In the genomic region with DNA sequence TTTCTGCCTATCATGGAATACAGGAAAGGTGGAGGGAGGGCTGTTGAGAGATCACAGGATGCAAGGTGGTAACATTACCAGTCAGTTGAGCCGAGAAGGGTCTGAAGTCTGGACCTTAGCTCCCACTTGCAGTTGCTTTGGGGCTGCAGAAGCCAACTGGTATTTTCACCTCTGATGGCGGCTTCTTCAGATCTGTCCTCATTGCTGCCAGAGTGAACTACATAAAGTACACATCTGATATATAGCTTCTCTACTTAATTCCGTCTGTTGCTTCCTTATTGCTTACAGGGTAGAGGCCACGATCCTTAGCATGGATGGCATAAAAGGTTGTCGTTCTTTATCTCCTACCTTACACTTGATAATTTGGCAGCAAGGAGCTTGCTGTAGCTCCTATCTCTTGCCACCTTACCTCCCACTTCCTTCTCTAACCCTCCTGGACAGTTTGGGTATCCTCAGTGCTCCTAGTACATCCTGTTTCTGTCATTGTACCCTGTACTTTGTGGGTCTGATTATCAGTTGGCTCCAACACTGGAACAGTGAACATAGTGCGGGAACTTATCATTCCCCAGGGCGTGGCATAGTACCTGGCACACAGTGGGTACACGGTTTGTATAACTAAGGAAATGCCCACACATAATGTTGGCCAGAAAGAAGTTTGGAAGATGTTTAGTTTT, we compare ENCODE assay signal across 1 cellular context.
TF ChIP-seq lines count a peak whose summit lies in the region.

No MANE protein-coding gene starts in this region.

TF ChIP-seq in GM23338, 12 proteins besides CTCF, POLR2A, EP300 and RAD21 (continued from another document):
- TF ChIP-seq, protein P1, sequence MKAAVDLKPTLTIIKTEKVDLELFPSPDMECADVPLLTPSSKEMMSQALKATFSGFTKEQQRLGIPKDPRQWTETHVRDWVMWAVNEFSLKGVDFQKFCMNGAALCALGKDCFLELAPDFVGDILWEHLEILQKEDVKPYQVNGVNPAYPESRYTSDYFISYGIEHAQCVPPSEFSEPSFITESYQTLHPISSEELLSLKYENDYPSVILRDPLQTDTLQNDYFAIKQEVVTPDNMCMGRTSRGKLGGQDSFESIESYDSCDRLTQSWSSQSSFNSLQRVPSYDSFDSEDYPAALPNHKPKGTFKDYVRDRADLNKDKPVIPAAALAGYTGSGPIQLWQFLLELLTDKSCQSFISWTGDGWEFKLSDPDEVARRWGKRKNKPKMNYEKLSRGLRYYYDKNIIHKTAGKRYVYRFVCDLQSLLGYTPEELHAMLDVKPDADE (IDR thresholded peaks at IDR 0.05): no peak
- TF ChIP-seq EZH2phosphoT487 (IDR thresholded peaks at IDR 0.05; ENCODE audit: unreplicated experiment): no peak
- TF ChIP-seq STAT1 (IDR thresholded peaks at IDR 0.05; ENCODE audit: unreplicated experiment): no peak
- TF ChIP-seq, protein P2, sequence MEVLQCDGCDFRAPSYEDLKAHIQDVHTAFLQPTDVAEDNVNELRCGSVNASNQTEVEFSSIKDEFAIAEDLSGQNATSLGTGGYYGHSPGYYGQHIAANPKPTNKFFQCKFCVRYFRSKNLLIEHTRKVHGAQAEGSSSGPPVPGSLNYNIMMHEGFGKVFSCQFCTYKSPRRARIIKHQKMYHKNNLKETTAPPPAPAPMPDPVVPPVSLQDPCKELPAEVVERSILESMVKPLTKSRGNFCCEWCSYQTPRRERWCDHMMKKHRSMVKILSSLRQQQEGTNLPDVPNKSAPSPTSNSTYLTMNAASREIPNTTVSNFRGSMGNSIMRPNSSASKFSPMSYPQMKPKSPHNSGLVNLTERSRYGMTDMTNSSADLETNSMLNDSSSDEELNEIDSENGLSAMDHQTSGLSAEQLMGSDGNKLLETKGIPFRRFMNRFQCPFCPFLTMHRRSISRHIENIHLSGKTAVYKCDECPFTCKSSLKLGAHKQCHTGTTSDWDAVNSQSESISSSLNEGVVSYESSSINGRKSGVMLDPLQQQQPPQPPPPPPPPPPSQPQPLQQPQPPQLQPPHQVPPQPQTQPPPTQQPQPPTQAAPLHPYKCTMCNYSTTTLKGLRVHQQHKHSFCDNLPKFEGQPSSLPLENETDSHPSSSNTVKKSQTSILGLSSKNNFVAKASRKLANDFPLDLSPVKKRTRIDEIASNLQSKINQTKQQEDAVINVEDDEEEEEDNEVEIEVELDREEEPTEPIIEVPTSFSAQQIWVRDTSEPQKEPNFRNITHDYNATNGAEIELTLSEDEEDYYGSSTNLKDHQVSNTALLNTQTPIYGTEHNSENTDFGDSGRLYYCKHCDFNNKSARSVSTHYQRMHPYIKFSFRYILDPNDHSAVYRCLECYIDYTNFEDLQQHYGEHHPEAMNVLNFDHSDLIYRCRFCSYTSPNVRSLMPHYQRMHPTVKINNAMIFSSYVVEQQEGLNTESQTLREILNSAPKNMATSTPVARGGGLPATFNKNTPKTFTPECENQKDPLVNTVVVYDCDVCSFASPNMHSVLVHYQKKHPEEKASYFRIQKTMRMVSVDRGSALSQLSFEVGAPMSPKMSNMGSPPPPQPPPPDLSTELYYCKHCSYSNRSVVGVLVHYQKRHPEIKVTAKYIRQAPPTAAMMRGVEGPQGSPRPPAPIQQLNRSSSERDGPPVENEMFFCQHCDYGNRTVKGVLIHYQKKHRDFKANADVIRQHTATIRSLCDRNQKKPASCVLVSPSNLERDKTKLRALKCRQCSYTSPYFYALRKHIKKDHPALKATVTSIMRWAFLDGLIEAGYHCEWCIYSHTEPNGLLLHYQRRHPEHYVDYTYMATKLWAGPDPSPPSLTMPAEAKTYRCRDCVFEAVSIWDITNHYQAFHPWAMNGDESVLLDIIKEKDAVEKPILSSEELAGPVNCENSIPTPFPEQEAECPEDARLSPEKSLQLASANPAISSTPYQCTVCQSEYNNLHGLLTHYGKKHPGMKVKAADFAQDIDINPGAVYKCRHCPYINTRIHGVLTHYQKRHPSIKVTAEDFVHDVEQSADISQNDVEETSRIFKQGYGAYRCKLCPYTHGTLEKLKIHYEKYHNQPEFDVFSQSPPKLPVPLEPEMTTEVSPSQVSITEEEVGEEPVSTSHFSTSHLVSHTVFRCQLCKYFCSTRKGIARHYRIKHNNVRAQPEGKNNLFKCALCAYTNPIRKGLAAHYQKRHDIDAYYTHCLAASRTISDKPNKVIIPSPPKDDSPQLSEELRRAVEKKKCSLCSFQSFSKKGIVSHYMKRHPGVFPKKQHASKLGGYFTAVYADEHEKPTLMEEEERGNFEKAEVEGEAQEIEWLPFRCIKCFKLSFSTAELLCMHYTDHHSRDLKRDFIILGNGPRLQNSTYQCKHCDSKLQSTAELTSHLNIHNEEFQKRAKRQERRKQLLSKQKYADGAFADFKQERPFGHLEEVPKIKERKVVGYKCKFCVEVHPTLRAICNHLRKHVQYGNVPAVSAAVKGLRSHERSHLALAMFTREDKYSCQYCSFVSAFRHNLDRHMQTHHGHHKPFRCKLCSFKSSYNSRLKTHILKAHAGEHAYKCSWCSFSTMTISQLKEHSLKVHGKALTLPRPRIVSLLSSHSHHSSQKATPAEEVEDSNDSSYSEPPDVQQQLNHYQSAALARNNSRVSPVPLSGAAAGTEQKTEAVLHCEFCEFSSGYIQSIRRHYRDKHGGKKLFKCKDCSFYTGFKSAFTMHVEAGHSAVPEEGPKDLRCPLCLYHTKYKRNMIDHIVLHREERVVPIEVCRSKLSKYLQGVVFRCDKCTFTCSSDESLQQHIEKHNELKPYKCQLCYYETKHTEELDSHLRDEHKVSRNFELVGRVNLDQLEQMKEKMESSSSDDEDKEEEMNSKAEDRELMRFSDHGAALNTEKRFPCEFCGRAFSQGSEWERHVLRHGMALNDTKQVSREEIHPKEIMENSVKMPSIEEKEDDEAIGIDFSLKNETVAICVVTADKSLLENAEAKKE (CRISPR knock-in tag; IDR thresholded peaks at IDR 0.05): no peak
- no peak for TF ChIP-seq ZNF331 (CRISPR knock-in tag; IDR thresholded peaks at IDR 0.05; ENCODE audit: low read depth)
- no peak for TF ChIP-seq JUNB (IDR thresholded peaks at IDR 0.05; ENCODE audit: unreplicated experiment)
- no peak for TF ChIP-seq ZNF114 (CRISPR knock-in tag; IDR thresholded peaks at IDR 0.05)
